In genomic region chr10:11804336-11804735, GRCh38 we compare ENCODE assay signal across 1 cellular context.
TF ChIP-seq lines count a peak whose summit lies in the region.

No MANE protein-coding gene starts in this region.

TF ChIP-seq in GM23338, 12 proteins besides CTCF, POLR2A, EP300 and RAD21:
- TF ChIP-seq ETS1 (IDR thresholded peaks at IDR 0.05) (no peak), EZH2 (IDR thresholded peaks at IDR 0.05; ENCODE audit: low read depth, unreplicated experiment) (no peak)
